In the genomic region with DNA sequence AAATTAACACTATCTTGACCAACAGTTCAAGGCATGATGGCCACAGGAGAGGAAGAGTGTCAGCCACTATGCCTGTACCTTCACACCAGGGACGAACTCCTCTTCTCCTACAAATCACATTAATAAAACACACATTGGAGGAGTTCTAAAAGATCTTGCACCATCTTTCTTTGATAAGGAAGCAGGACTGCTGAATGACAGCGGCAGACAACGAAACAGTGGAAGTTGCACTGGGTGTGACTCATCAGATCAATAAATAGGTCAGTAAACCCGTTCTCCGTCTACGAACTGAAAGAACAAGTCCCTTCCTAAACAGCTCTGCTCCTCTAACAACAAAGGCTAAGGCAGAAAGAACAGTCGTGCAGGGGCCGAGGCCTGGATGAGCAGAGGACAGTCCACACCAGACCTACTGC, we compare ENCODE assay signal across 16 cellular contexts. TPM values are rescaled to one million over a fixed set of nuclear protein-coding genes. Genes with fewer than 3 reads are reported as not detected.
A peak's percentile ranks its signal among the peaks of the same experiment; 100 is the strongest.
DNase-seq lines count a peak whose midpoint lies in the region; ATAC-seq and TF ChIP-seq lines count a peak whose summit lies in the region.
"Had no signal": no experiment of that assay in that cellular context is flagged by ENCODE, and none has a peak within 500 bp of the region (broad histone marks: within the 10 kb centered on the region; RNA-seq: fewer than 3 reads in every experiment).

No MANE protein-coding gene starts in this region.

- DNase-seq in activated naive CD8-positive, alpha-beta T cell treated with anti-CD3 and anti-CD28 coated beads for 36 hours: no peak
- no peak for DNase-seq in activated naive CD8-positive, alpha-beta T cell treated with anti-CD3 and anti-CD28 coated beads, Interleukin-2, amount 50 U/mL, for 24 hours
- DNase-seq in PC-3 (peak; percentile 53), glutamatergic neuron (no peak), NCI-H146 treated with DMSO at 0.1 percent for 48 hours (lab: John Stamatoyannopoulos, UW; ENCODE audit: unreplicated experiment) (no peak), tibial nerve (ENCODE audit: low spot score in 2 of 2) (no peak)
- DNase-seq in stimulated activated effector memory CD8-positive, alpha-beta T cell treated with anti-CD3 and anti-CD28 coated beads, Interleukin-12 subunit alpha, Interleukin-12 subunit beta, amount 100 ng/mL, for 72 hours (ENCODE audit: low spot score in 2 of 2): no peak
- DNase-seq: activated gamma-delta T cell, COR-L47, GF-D8, GM23248, lower lobe of right lung, natural killer cell, NCI-H1694 treated with DMSO at 0.1 percent for 48 hours had no signal

- H3K9ac ChIP-seq in PC-3 (ENCODE audit: low read length): no peak overlapping the region
- H3K9ac ChIP-seq: GM23248 had no signal

- no TSS peak for BruUV-seq in PC-3 (replicated peaks; lab: Mats Ljungman, UMichigan)

- CTCF ChIA-PET in PC-3 (lab: Charles Lee): interaction anchor here (1.4 kb wide), 1 partner anchor 14 kb away, joined by 3 read pairs; no protein-coding TSS in a partner anchor

- no peaks in the 10 kb centered on the region for H3K9me2 ChIP-seq in PC-3 (replicated peaks; ENCODE audit: low read length)

- no peak for TF ChIP-seq CTCF in PC-3 (conservative IDR thresholded peaks at IDR 0.05; ENCODE audit: low read depth, low read length)
- TF ChIP-seq CTCF in glutamatergic neuron (IDR thresholded peaks at IDR 0.05; ENCODE audit: partially characterized antibody, unreplicated experiment): no peak
- no peak for TF ChIP-seq CTCF in tibial nerve (IDR thresholded peaks at IDR 0.05)

- H3F3A ChIP-seq in PC-3 (ENCODE audit: low read length, unreplicated experiment): no peaks in the 10 kb centered on the region

- H3K4me1 Mint-ChIP-seq in activated naive CD8-positive, alpha-beta T cell treated with anti-CD3 and anti-CD28 coated beads for 36 hours: peaks cover 20% of the 10 kb centered on the region
- peaks cover 13% of the 10 kb centered on the region for H3K4me1 Mint-ChIP-seq in activated naive CD8-positive, alpha-beta T cell treated with anti-CD3 and anti-CD28 coated beads, Interleukin-2, amount 50 U/mL, for 24 hours
- peaks cover 39% of the 10 kb centered on the region for H3K4me1 Mint-ChIP-seq in glutamatergic neuron (ENCODE audit: low read depth, unreplicated experiment)
- H3K4me1 Mint-ChIP-seq in stimulated activated effector memory CD8-positive, alpha-beta T cell treated with anti-CD3 and anti-CD28 coated beads, Interleukin-12 subunit alpha, Interleukin-12 subunit beta, amount 100 ng/mL, for 72 hours: peaks cover 8% of the 10 kb centered on the region

- 78 to 83% methylated on average over 8 of the region's 8 CpGs for WGBS in tibial nerve, 2 donors

- intact Hi-C loops in PC-3 (cut with micrococcal nuclease): no loop called here

- H2AFZ ChIP-seq in PC-3 (ENCODE audit: low read length): no peak overlapping the region
- H2AFZ ChIP-seq: GM23248 had no signal

- no peaks in the 10 kb centered on the region for H3K9me3 ChIP-seq in PC-3 (ENCODE audit: low read length)
- no peaks in the 10 kb centered on the region for H3K9me3 ChIP-seq in tibial nerve
- H3K9me3 ChIP-seq: ascending aorta, lower lobe of right lung had no signal

- peaks cover 59% of the 10 kb centered on the region for H3K36me3 ChIP-seq in PC-3 (ENCODE audit: low read depth, low read length)
- peaks cover 0 to 49% (median 5%) of the 10 kb centered on the region in 3 donors for H3K36me3 ChIP-seq in tibial nerve

- H3K4me3 ChIP-seq in PC-3 (ENCODE audit: low read length) (no peak overlapping the region), tibial nerve (no peak overlapping the region)
- H3K4me3 ChIP-seq: ascending aorta, GM23248, lower lobe of right lung had no signal

- H3K36me3 Mint-ChIP-seq in activated naive CD8-positive, alpha-beta T cell treated with anti-CD3 and anti-CD28 coated beads for 36 hours: peaks cover 24% of the 10 kb centered on the region
- peaks cover 53% of the 10 kb centered on the region for H3K36me3 Mint-ChIP-seq in activated naive CD8-positive, alpha-beta T cell treated with anti-CD3 and anti-CD28 coated beads, Interleukin-2, amount 50 U/mL, for 24 hours (ENCODE audit: low read depth)
- H3K36me3 Mint-ChIP-seq in glutamatergic neuron (ENCODE audit: unreplicated experiment): peaks cover 7% of the 10 kb centered on the region
- H3K36me3 Mint-ChIP-seq in stimulated activated effector memory CD8-positive, alpha-beta T cell treated with anti-CD3 and anti-CD28 coated beads, Interleukin-12 subunit alpha, Interleukin-12 subunit beta, amount 100 ng/mL, for 72 hours: peaks cover 74% of the 10 kb centered on the region

- no peaks in the 10 kb centered on the region; the same call in 1 of the 2 replicates for H3K4me1 ChIP-seq in PC-3 (ENCODE audit: insufficient read depth, low read length)
- peaks cover 0 to 18% (median 2%) of the 10 kb centered on the region in 4 donors for H3K4me1 ChIP-seq in tibial nerve
- H3K4me1 ChIP-seq: ascending aorta, lower lobe of right lung had no signal

- no peaks in the 10 kb centered on the region for H3K9me3 Mint-ChIP-seq in activated naive CD8-positive, alpha-beta T cell treated with anti-CD3 and anti-CD28 coated beads for 36 hours
- H3K9me3 Mint-ChIP-seq in activated naive CD8-positive, alpha-beta T cell treated with anti-CD3 and anti-CD28 coated beads, Interleukin-2, amount 50 U/mL, for 24 hours: no peaks in the 10 kb centered on the region
- H3K9me3 Mint-ChIP-seq in glutamatergic neuron (ENCODE audit: unreplicated experiment): peaks cover 5% of the 10 kb centered on the region
- no peaks in the 10 kb centered on the region for H3K9me3 Mint-ChIP-seq in stimulated activated effector memory CD8-positive, alpha-beta T cell treated with anti-CD3 and anti-CD28 coated beads, Interleukin-12 subunit alpha, Interleukin-12 subunit beta, amount 100 ng/mL, for 72 hours
- H3K9me3 Mint-ChIP-seq: natural killer cell had no signal

- no peak for TF ChIP-seq EP300 in tibial nerve (IDR thresholded peaks at IDR 0.05)

- no peak overlapping the region for H3K4me3 Mint-ChIP-seq in activated naive CD8-positive, alpha-beta T cell treated with anti-CD3 and anti-CD28 coated beads for 36 hours
- no peak overlapping the region for H3K4me3 Mint-ChIP-seq in activated naive CD8-positive, alpha-beta T cell treated with anti-CD3 and anti-CD28 coated beads, Interleukin-2, amount 50 U/mL, for 24 hours
- peak overlapping the region; percentile 31 for H3K4me3 Mint-ChIP-seq in glutamatergic neuron (ENCODE audit: unreplicated experiment)
- H3K4me3 Mint-ChIP-seq in stimulated activated effector memory CD8-positive, alpha-beta T cell treated with anti-CD3 and anti-CD28 coated beads, Interleukin-12 subunit alpha, Interleukin-12 subunit beta, amount 100 ng/mL, for 72 hours: no peak overlapping the region
- H3K4me3 Mint-ChIP-seq: natural killer cell had no signal

- H3K27ac Mint-ChIP-seq in activated naive CD8-positive, alpha-beta T cell treated with anti-CD3 and anti-CD28 coated beads for 36 hours: peak overlapping the region; percentile 38
- H3K27ac Mint-ChIP-seq in activated naive CD8-positive, alpha-beta T cell treated with anti-CD3 and anti-CD28 coated beads, Interleukin-2, amount 50 U/mL, for 24 hours: no peak overlapping the region
- peak overlapping the region; percentile 91 for H3K27ac Mint-ChIP-seq in glutamatergic neuron (ENCODE audit: unreplicated experiment)
- H3K27ac Mint-ChIP-seq in stimulated activated effector memory CD8-positive, alpha-beta T cell treated with anti-CD3 and anti-CD28 coated beads, Interleukin-12 subunit alpha, Interleukin-12 subunit beta, amount 100 ng/mL, for 72 hours: peak overlapping the region; percentile 55
- H3K27ac Mint-ChIP-seq: natural killer cell had no signal

- no peak for TF ChIP-seq POLR2A in tibial nerve (IDR thresholded peaks at IDR 0.05)

- H3K79me2 ChIP-seq in PC-3 (ENCODE audit: low read length): peaks cover 67% of the 10 kb centered on the region

- no peak overlapping the region for H3K4me2 ChIP-seq in PC-3 (ENCODE audit: low read length)

- no peaks in the 10 kb centered on the region for H4K20me1 ChIP-seq in PC-3 (ENCODE audit: low read length)

- ATAC-seq in activated naive CD8-positive, alpha-beta T cell treated with anti-CD3 and anti-CD28 coated beads, Interleukin-2, amount 50 U/mL, for 24 hours: no peak
- ATAC-seq in PC-3 (peak; percentile 65), HG02610 (IDR thresholded peaks at IDR 0.05; ENCODE audit: unreplicated experiment) (no peak)
- peak; percentile 51 for ATAC-seq in stimulated activated effector memory CD8-positive, alpha-beta T cell treated with anti-CD3 and anti-CD28 coated beads, Interleukin-12 subunit alpha, Interleukin-12 subunit beta, amount 100 ng/mL, for 72 hours
- ATAC-seq: lower lobe of right lung, natural killer cell had no signal

- H3K27ac ChIP-seq in PC-3 (ENCODE audit: low read length): no peak overlapping the region
- H3K27ac ChIP-seq in tibial nerve: no peak overlapping the region
- H3K27ac ChIP-seq: ascending aorta, GM23248, lower lobe of right lung had no signal

- POLR2A ChIA-PET in PC-3 (lab: Charles Lee; ENCODE audit: unreplicated experiment): interaction anchor here (0.6 kb wide), 1 partner anchor 154 kb away, joined by 17 read pairs; no protein-coding TSS in a partner anchor

- H3K27me3 Mint-ChIP-seq in activated naive CD8-positive, alpha-beta T cell treated with anti-CD3 and anti-CD28 coated beads for 36 hours: no peaks in the 10 kb centered on the region
- H3K27me3 Mint-ChIP-seq in activated naive CD8-positive, alpha-beta T cell treated with anti-CD3 and anti-CD28 coated beads, Interleukin-2, amount 50 U/mL, for 24 hours: no peaks in the 10 kb centered on the region
- H3K27me3 Mint-ChIP-seq in glutamatergic neuron (ENCODE audit: unreplicated experiment): peaks cover 2% of the 10 kb centered on the region

- H3K27me3 ChIP-seq in PC-3 (ENCODE audit: low read length) (no peaks in the 10 kb centered on the region), tibial nerve (no peaks in the 10 kb centered on the region)
- H3K27me3 ChIP-seq: ascending aorta had no signal

RNA-seq across cellular contexts. Expression of gene UBE2G2, which starts 23.1 kb away (rescaled TPM):
- total RNA-seq in activated naive CD8-positive, alpha-beta T cell treated with anti-CD3 and anti-CD28 coated beads for 36 hours: 100 to 1,000 TPM; 115 to 124 TPM
- total RNA-seq in PC-3 (2014; rRNA removed) (159 and 189 TPM in 2 replicates), glutamatergic neuron (ENCODE audit: unreplicated experiment) (77.7 TPM), tibial nerve (100 to 1,000 TPM in 2 of 4 donors, 10 to 100 TPM in 2; 89.4 to 165 (median 99.3) TPM)

RNA-seq across cellular contexts. Expression of gene SUMO3, which starts 39.4 kb away (rescaled TPM):
- total RNA-seq in activated naive CD8-positive, alpha-beta T cell treated with anti-CD3 and anti-CD28 coated beads for 36 hours: 10 to 100 TPM; 90.5 to 92.5 TPM
- total RNA-seq in PC-3 (2014; rRNA removed) (242 and 290 TPM in 2 replicates), glutamatergic neuron (ENCODE audit: unreplicated experiment) (63.5 TPM), tibial nerve (10 to 100 TPM; 59.9 to 70.8 (median 62.1) TPM)

Comparison
In these comparisons a context has a peak if more than half of its experiments do, and no peak if none do; other contexts are left out.
1. ATAC-seq: peak in PC-3 (single experiment) and stimulated activated effector memory CD8-positive, alpha-beta T cell treated with anti-CD3 and anti-CD28 coated beads, Interleukin-12 subunit alpha, Interleukin-12 subunit beta, amount 100 ng/mL, for 72 hours (single experiment); none in activated naive CD8-positive, alpha-beta T cell treated with anti-CD3 and anti-CD28 coated beads, Interleukin-2, amount 50 U/mL, for 24 hours (single experiment) and HG02610 (single experiment).